Comparison of ENCODE assay signal across 24 cellular contexts in genomic region chr4:144176476-144176875, GRCh38. TPM values are rescaled to one million over a fixed set of nuclear protein-coding genes. Genes with fewer than 3 reads are reported as not detected.
"Had no signal": no experiment of that assay in that cellular context is flagged by ENCODE, and none has a peak within 500 bp of the region (broad histone marks: within the 10 kb centered on the region; RNA-seq: fewer than 3 reads in every experiment).

No MANE protein-coding gene starts in this region.

- H3K9me3 Mint-ChIP-seq: activated CD4-positive, alpha-beta T cell treated with anti-CD3 and anti-CD28 coated beads, Interleukin-2, amount 10 ng/mL, durations not matched to agents 24 days and 14 days; activated naive CD4-positive, alpha-beta T cell treated with anti-CD3 and anti-CD28 coated beads for 36 hours; activated T-cell treated with anti-CD3 and anti-CD28 coated beads, Interleukin-2, amount 50 U/mL, for 4 hours; mesothelial cell of epicardium; nephron; T-helper 1 cell treated with Interleukin-12 subunit alpha and Interleukin-12 subunit beta and Interleukin-4 antibody, amounts not matched to agents 30 μg/mL and 1 μg/mL, for 36 hours had no signal

- H3K4me3 Mint-ChIP-seq: activated CD4-positive, alpha-beta T cell treated with anti-CD3 and anti-CD28 coated beads, Interleukin-2, amount 10 ng/mL, durations not matched to agents 24 days and 14 days; activated CD8-positive, alpha-beta T cell treated with anti-CD3 and anti-CD28 coated beads, Interleukin-2, amount 10 ng/mL, durations not matched to agents 7 days and 5 days; activated naive CD4-positive, alpha-beta T cell treated with anti-CD3 and anti-CD28 coated beads for 36 hours; activated T-cell treated with anti-CD3 and anti-CD28 coated beads, Interleukin-2, amount 50 U/mL, for 4 hours; mesothelial cell of epicardium; nephron; T-helper 1 cell treated with Interleukin-12 subunit alpha and Interleukin-12 subunit beta and Interleukin-4 antibody, amounts not matched to agents 30 μg/mL and 1 μg/mL, for 36 hours had no signal

- ATAC-seq: activated CD8-positive, alpha-beta T cell treated with anti-CD3 and anti-CD28 coated beads, Interleukin-2, amount 10 ng/mL, durations not matched to agents 7 days and 5 days; activated T-cell treated with anti-CD3 and anti-CD28 coated beads, Interleukin-2, amount 50 U/mL, for 4 hours; left lung had no signal

- H3K27ac Mint-ChIP-seq: activated CD4-positive, alpha-beta T cell treated with anti-CD3 and anti-CD28 coated beads, Interleukin-2, amount 10 ng/mL, durations not matched to agents 24 days and 14 days; activated CD8-positive, alpha-beta T cell treated with anti-CD3 and anti-CD28 coated beads, Interleukin-2, amount 10 ng/mL, durations not matched to agents 7 days and 5 days; activated naive CD4-positive, alpha-beta T cell treated with anti-CD3 and anti-CD28 coated beads for 36 hours; nephron; T-helper 1 cell treated with Interleukin-12 subunit alpha and Interleukin-12 subunit beta and Interleukin-4 antibody, amounts not matched to agents 30 μg/mL and 1 μg/mL, for 36 hours had no signal

- H3K36me3 Mint-ChIP-seq: mesothelial cell of epicardium had no signal

- H3K4me3 ChIP-seq: ascending aorta, colonic mucosa, left lung, thyroid gland had no signal

- H3K27me3 Mint-ChIP-seq: activated CD4-positive, alpha-beta T cell treated with anti-CD3 and anti-CD28 coated beads, Interleukin-2, amount 10 ng/mL, durations not matched to agents 24 days and 14 days had no signal

- DNase-seq: activated CD4-positive, alpha-beta T cell treated with anti-CD3 and anti-CD28 coated beads, Interleukin-2, amount 10 ng/mL, durations not matched to agents 24 days and 14 days; activated CD8-positive, alpha-beta T cell treated with anti-CD3 and anti-CD28 coated beads, Interleukin-2, amount 10 ng/mL, durations not matched to agents 7 days and 5 days; activated naive CD4-positive, alpha-beta T cell treated with anti-CD3 and anti-CD28 coated beads for 36 hours; activated T-cell treated with anti-CD3 and anti-CD28 coated beads, Interleukin-2, amount 50 U/mL, for 4 hours; caudate nucleus; colonic mucosa; hypothalamus; islet precursor cell; left lung; nucleus accumbens; retina; stimulated activated CD4-positive, alpha-beta T cell treated with anti-CD3 and anti-CD28 coated beads, Interleukin-12 subunit alpha, Interleukin-12 subunit beta, amount 100 ng/mL, for 4 hours; stimulated activated CD4-positive, alpha-beta T cell treated with anti-CD3 and anti-CD28 coated beads, Interleukin-1b, Interleukin-23, amount 100 ng/mL, for 48 hours; stimulated activated CD8-positive, alpha-beta memory T cell treated with anti-CD3 and anti-CD28 coated beads, Interleukin-4, amount 100 ng/mL, for 48 hours; stimulated activated naive CD4-positive, alpha-beta T cell; thyroid gland had no signal

RNA-seq across cellular contexts. Expression of gene GYPA, which starts 36.0 kb away (rescaled TPM):
- total RNA-seq: activated CD4-positive, alpha-beta T cell treated with anti-CD3 and anti-CD28 coated beads, Interleukin-2, amount 10 ng/mL, durations not matched to agents 24 days and 14 days; activated CD8-positive, alpha-beta T cell treated with anti-CD3 and anti-CD28 coated beads, Interleukin-2, amount 10 ng/mL, durations not matched to agents 7 days and 5 days; activated naive CD4-positive, alpha-beta T cell treated with anti-CD3 and anti-CD28 coated beads for 36 hours; activated T-cell treated with anti-CD3 and anti-CD28 coated beads, Interleukin-2, amount 50 U/mL, for 4 hours; ascending aorta; epithelial cell of proximal tubule; fibroblast of villous mesenchyme; left lung; lung microvascular endothelial cell; mesothelial cell of epicardium; subcutaneous adipose tissue; thyroid gland had no signal
